In the genomic region with DNA sequence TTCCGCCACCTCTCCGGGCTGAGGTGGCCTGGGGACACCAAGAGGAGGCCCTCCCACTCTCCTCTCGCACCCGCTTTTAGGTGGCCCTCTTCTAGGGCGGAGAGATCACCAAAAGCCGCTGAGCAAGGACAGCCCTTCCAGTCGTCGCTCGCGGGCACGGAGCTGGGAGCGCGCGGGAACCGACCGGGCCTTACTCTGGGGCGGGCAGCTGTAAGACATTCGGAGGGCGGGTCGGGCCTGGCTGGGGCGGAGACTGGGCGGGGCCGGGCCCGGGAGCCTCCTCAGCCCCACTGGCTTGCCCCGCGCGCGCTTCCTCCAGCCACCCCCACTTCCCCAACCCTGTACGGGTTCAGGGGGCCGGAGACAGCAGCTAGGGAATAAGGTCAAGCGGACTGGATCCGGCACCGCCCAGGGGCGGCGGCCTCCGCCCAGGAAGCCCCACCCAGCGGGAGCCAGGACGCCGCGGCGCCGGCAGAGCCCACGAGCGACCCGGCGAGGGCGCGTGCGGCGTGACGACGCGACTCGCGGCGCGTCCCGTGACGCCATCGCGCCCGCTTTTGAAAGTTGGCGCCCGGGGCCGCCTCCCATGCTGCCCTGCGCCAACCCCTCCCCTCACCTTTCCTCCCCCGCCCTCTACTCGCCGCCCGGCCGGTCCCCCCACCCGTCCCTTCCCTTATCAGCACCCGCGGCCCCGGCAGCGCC, we compare ENCODE assay signal across 8 cellular contexts.
DNase-seq lines count a peak whose midpoint lies in the region; ATAC-seq and TF ChIP-seq lines count a peak whose summit lies in the region.

No MANE protein-coding gene starts in this region.

- DNase-seq in DMS153 (lab: John Stamatoyannopoulos, UW), result peak; percentile 94
- DNase-seq in HuH-7 (ENCODE audit: low spot score), result peak; percentile 97
- DNase-seq in OCI-M1 (lab: John Stamatoyannopoulos, UW), result peak; percentile 98
- peak; percentile 99 for DNase-seq in activated T-cell treated with anti-CD3 and anti-CD28 coated beads for 48 hours (ENCODE audit: low read depth)
- peak; percentile 99 for DNase-seq in erythroblast (lab: John Stamatoyannopoulos, UW)
- peak; percentile 85 to 94 for DNase-seq in stimulated activated CD8-positive, alpha-beta memory T cell treated with anti-CD3 and anti-CD28 coated beads, Interleukin-4, amount 100 ng/mL, for 4 hours (ENCODE audit: low read depth in 2 of 2, low spot score in 1 of 2)

- peaks cover 14% of the 10 kb centered on the region for H3K4me1 ChIP-seq in mucosa of stomach (ENCODE audit: control insufficient read depth, insufficient read depth, low read length)

- TF ChIP-seq POLR2A in erythroblast (IDR thresholded peaks at IDR 0.05; ENCODE audit: low read length), result peak; percentile 89

- H3K9ac ChIP-seq in mucosa of stomach (ENCODE audit: low read length), result peak overlapping the region; percentile 64

- peak; percentile 80 for ATAC-seq in GM21528 (IDR thresholded peaks at IDR 0.05; ENCODE audit: low FRiP score, unreplicated experiment)

- H3K27me3 ChIP-seq in mucosa of stomach (ENCODE audit: control insufficient read depth, insufficient read depth, low read length), result no peaks in the 10 kb centered on the region

- no peaks in the 10 kb centered on the region for H3K9me3 ChIP-seq in mucosa of stomach (ENCODE audit: control insufficient read depth, low read length)

- H3K36me3 ChIP-seq in mucosa of stomach (ENCODE audit: control insufficient read depth, insufficient read depth, low read length), result no peaks in the 10 kb centered on the region

- H3K4me3 ChIP-seq in mucosa of stomach (ENCODE audit: low read length), result no peak overlapping the region
